Comparison of ENCODE assay signal across 32 cellular contexts in the genomic region with DNA sequence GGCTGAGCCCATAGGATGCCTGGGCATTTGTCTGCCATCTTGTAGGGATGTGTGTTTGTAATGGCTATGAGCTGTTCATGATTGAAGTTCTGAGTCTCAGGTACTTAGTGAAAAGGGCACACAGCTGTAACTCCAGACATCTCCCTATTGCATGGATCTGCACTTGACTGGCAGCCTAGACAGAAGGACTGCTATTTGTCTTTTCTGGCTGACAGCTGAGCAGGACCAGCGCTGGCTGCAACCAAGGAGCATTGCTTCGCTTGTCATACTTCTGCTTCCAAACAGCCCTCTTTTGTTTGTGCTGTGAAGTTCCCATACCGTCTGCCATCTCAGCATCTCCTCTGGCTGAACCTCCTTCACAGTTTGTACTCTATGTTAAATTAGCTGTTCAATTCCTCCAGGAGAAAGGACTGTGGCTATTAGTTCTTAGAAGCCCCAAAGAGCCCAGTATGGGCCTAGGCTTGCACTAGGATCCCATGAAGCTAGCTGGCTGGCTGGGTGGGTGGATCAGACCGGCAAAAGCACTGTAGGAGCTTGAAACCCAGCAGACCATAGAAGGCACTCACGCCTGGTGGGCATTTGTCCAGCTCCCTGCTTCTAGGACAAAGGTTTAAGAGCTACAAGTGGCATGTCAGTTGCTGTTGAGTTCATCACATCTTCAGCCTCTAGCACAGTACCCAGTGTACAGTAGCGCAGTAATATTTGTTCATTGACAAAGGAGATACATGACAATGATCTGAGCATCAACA. TPM values are rescaled to one million over a fixed set of nuclear protein-coding genes. Genes with fewer than 3 reads are reported as not detected.
DNase-seq lines count a peak whose midpoint lies in the region; ATAC-seq, FAIRE-seq and TF ChIP-seq lines count a peak whose summit lies in the region.
"Had no signal": no experiment of that assay in that cellular context is flagged by ENCODE, and none has a peak within 500 bp of the region (broad histone marks: within the 10 kb centered on the region; RNA-seq: fewer than 3 reads in every experiment).

No MANE protein-coding gene starts in this region.

- peaks cover 46 to 61% of the 10 kb centered on the region in 2 donors for H3K36me3 Mint-ChIP-seq in CD14-positive monocyte

- no peak for TF ChIP-seq POLR2A in heart left ventricle (IDR thresholded peaks at IDR 0.05)
- TF ChIP-seq POLR2A in suprapubic skin (IDR thresholded peaks at IDR 0.05), result no peak

- no peak for TF ChIP-seq EP300 in suprapubic skin (IDR thresholded peaks at IDR 0.05)

- no peak overlapping the region for H2AFZ ChIP-seq in DND-41 (ENCODE audit: low read depth, low read length)
- H2AFZ ChIP-seq: GM23248, neural progenitor cell had no signal

- H3K79me2 ChIP-seq in DND-41 (ENCODE audit: insufficient read depth, low read length), result peaks cover 76% of the 10 kb centered on the region

- H3K9ac ChIP-seq in DND-41 (ENCODE audit: low read depth, low read length), result no peak overlapping the region
- H3K9ac ChIP-seq: BLaER1, GM23248, neural progenitor cell had no signal

- H3K9me3 Mint-ChIP-seq in CD14-positive monocyte, result no peaks in the 10 kb centered on the region
- H3K9me3 Mint-ChIP-seq: IgD-negative memory B cell had no signal

- 60 to 81% (median 68%) methylated on average over 6 of the region's 6 CpGs for WGBS in heart left ventricle, 4 donors
- WGBS in suprapubic skin, result 90% methylated on average over 6 of the region's 6 CpGs

- ATAC-seq in DND-41 (ENCODE audit: insufficient read depth, low read depth), result no peak
- peak; percentile 27 to 58 (median 48) for ATAC-seq in heart left ventricle
- no peak for ATAC-seq in stimulated activated naive CD8-positive, alpha-beta T cell treated with anti-CD3 and anti-CD28 coated beads, Interleukin-15, Interleukin-2, amounts not matched to agents 100 U/mL and 50 U/mL, for 24 hours
- ATAC-seq: foreskin keratinocyte, PC-3, sciatic nerve, SK-N-SH treated with all-trans-retinoic acid at 6 μM for 48 hours, T-helper 17 cell had no signal

- intact Hi-C loops in CD14-positive monocyte (cut with micrococcal nuclease), result no loop called here
- intact Hi-C loops in heart left ventricle (cut with DNase I), result no loop called here

- H3K4me3 ChIP-seq in DND-41 (ENCODE audit: low read depth in 1 of 2, low read length in 2 of 2) (no peak overlapping the region), heart left ventricle (no peak overlapping the region), neutrophil (ENCODE audit: low read depth in 1 of 2, low read length in 1 of 2) (no peak overlapping the region), suprapubic skin (no peak overlapping the region)
- H3K4me3 ChIP-seq: BLaER1, dorsolateral prefrontal cortex, esophagus squamous epithelium, GM23248, neural progenitor cell, upper lobe of left lung had no signal

- H3K27me3 Mint-ChIP-seq in CD14-positive monocyte (ENCODE audit: low read depth in 3 of 3), result peaks cover 0 to 1% (median 0%) of the 10 kb centered on the region in 3 donors
- H3K27me3 Mint-ChIP-seq: brain, IgD-negative memory B cell, T-helper 17 cell had no signal

- H3K4me1 Mint-ChIP-seq in CD14-positive monocyte, result no peaks in the 10 kb centered on the region

- FAIRE-seq in frontal cortex (lab: Jason Lieb, UNC), result no peak
- FAIRE-seq: TTC549 had no signal

- H3K4me1 ChIP-seq in DND-41 (ENCODE audit: insufficient read depth, low read length), result no peaks in the 10 kb centered on the region
- H3K4me1 ChIP-seq in heart left ventricle, result peaks cover 0 to 46% (median 18%) of the 10 kb centered on the region in 12 donors
- peaks cover 13 to 20% of the 10 kb centered on the region in 2 experiments for H3K4me1 ChIP-seq in neutrophil (ENCODE audit: control insufficient read depth in 1 of 2, insufficient read depth in 1 of 2, low read depth in 1 of 2, low read length in 1 of 2)
- H3K4me1 ChIP-seq in suprapubic skin, result no peaks in the 10 kb centered on the region
- H3K4me1 ChIP-seq: Caco-2, foreskin keratinocyte, neural progenitor cell had no signal

- no peak for TF ChIP-seq CTCF in CD14-positive monocyte (IDR thresholded peaks at IDR 0.05)
- no peak for TF ChIP-seq CTCF in DND-41 (IDR thresholded peaks at IDR 0.05; ENCODE audit: borderline replicate concordance, extremely low read depth, low read length, poor library complexity, severe bottlenecking)
- no peak for TF ChIP-seq CTCF in heart left ventricle (IDR thresholded peaks at IDR 0.05)
- no peak for TF ChIP-seq CTCF in neutrophil (IDR thresholded peaks at IDR 0.05)
- TF ChIP-seq CTCF in suprapubic skin (IDR thresholded peaks at IDR 0.05), result no peak

- H3K27me3 ChIP-seq in DND-41 (ENCODE audit: insufficient read depth, low read length, poor library complexity) (no peaks in the 10 kb centered on the region), heart left ventricle (no peaks in the 10 kb centered on the region), neutrophil (no peaks in the 10 kb centered on the region), suprapubic skin (no peaks in the 10 kb centered on the region)
- H3K27me3 ChIP-seq: BLaER1, dorsolateral prefrontal cortex, esophagus squamous epithelium, foreskin keratinocyte, neural progenitor cell, upper lobe of left lung had no signal

- no peak overlapping the region for H3K4me2 ChIP-seq in DND-41 (ENCODE audit: insufficient read depth, low read length)
- H3K4me2 ChIP-seq: BLaER1, neural progenitor cell had no signal

- peak overlapping the region in 5 of 7 donors; percentile 12 to 52 (median 32) for H3K27ac Mint-ChIP-seq in CD14-positive monocyte
- H3K27ac Mint-ChIP-seq: IgD-negative memory B cell, neural progenitor cell, T-helper 17 cell had no signal

- H3K36me3 ChIP-seq in DND-41 (ENCODE audit: insufficient read depth, low read length) (peaks cover 71% of the 10 kb centered on the region), heart left ventricle (peaks cover 0 to 51% (median 37%) of the 10 kb centered on the region in 9 donors), neutrophil (peaks cover 50% of the 10 kb centered on the region), suprapubic skin (peaks cover 39% of the 10 kb centered on the region)

- H3K9me3 ChIP-seq in DND-41 (ENCODE audit: insufficient read depth, low read length, severe bottlenecking) (no peaks in the 10 kb centered on the region), heart left ventricle (no peaks in the 10 kb centered on the region), neutrophil (no peaks in the 10 kb centered on the region), suprapubic skin (no peaks in the 10 kb centered on the region)
- H3K9me3 ChIP-seq: BLaER1, Caco-2, esophagus squamous epithelium, upper lobe of left lung had no signal

- peaks cover 43% of the 10 kb centered on the region for H4K20me1 ChIP-seq in DND-41 (ENCODE audit: insufficient read depth, low read length)

- no peak overlapping the region for H3K4me3 Mint-ChIP-seq in CD14-positive monocyte
- H3K4me3 Mint-ChIP-seq: brain, IgD-negative memory B cell, neural progenitor cell, T-helper 17 cell had no signal

- H3K27ac ChIP-seq in DND-41 (ENCODE audit: low read length), result peak overlapping the region; percentile 12; the same call in 1 of the 2 replicates
- peak overlapping the region in 5 of 12 donors; percentile 6 to 44 (median 25) for H3K27ac ChIP-seq in heart left ventricle
- H3K27ac ChIP-seq in neutrophil, result peak overlapping the region; percentile 50
- H3K27ac ChIP-seq in suprapubic skin, result no peak overlapping the region
- H3K27ac ChIP-seq: BLaER1, esophagus squamous epithelium, foreskin keratinocyte, GM23248, neural progenitor cell, upper lobe of left lung had no signal

- DNase-seq in CD14-positive monocyte (ENCODE audit: low spot score) (no peak), DND-41 (no peak), heart left ventricle (peak in 2 of 5 donors; percentile 62 to 64), frontal cortex (ENCODE audit: low spot score in 2 of 2) (no peak), suprapubic skin (ENCODE audit: low spot score in 2 of 2) (no peak)
- DNase-seq in stimulated activated naive CD8-positive, alpha-beta T cell treated with anti-CD3 and anti-CD28 coated beads, Interleukin-15, Interleukin-2, amounts not matched to agents 100 U/mL and 50 U/mL, for 24 hours, result no peak
- DNase-seq: activated CD4-positive, alpha-beta T cell treated with anti-CD3 and anti-CD28 coated beads, Interleukin-2, amount 50 U/mL, for 48 hours; activated CD8-positive, alpha-beta memory T cell treated with anti-CD3 and anti-CD28 coated beads, Interleukin-2, amount 50 U/mL, for 4 hours; activated naive CD4-positive, alpha-beta T cell treated with anti-CD3 and anti-CD28 coated beads, Interleukin-2, amount 50 U/mL, for 16 hours; amniotic stem cell; Caco-2; DMS53; dorsolateral prefrontal cortex; esophagus squamous epithelium; foreskin keratinocyte; GDM1; GM23248; NCI-H1694; NCI-H524; NK-92 treated with Interleukin-12 subunit alpha and Interleukin-12 subunit beta, amount 100 ng/mL, for 24 hours; PC-3; stimulated activated CD8-positive, alpha-beta memory T cell treated with anti-CD3 and anti-CD28 coated beads, Interleukin-4, amount 100 ng/mL, for 48 hours; T-helper 17 cell; upper lobe of left lung had no signal

RNA-seq across cellular contexts. Expression of gene HIRA, which starts 20.4 kb away (rescaled TPM):
- 1 to 10 TPM; 1.8 to 2.6 TPM for polyA plus RNA-seq in CD14-positive monocyte
- 10 to 100 TPM; 13.0 to 25.4 (median 17.3) TPM for total RNA-seq in heart left ventricle
- 10 to 100 TPM in 1 of 2 donors, 1 to 10 TPM in 1; 3.7 to 17.8 TPM for polyA plus RNA-seq in heart left ventricle
- total RNA-seq in frontal cortex, result 21.6 TPM
- 10 to 100 TPM; 17.7 to 25.1 (median 22.5) TPM for total RNA-seq in suprapubic skin

RNA-seq across cellular contexts. Expression of gene MRPL40, which starts 21.2 kb away (rescaled TPM):
- 10 to 100 TPM; 48.4 to 61.4 TPM for polyA plus RNA-seq in CD14-positive monocyte
- 10 to 100 TPM; 39.9 to 62.7 (median 54.2) TPM for total RNA-seq in heart left ventricle
- 100 to 1,000 TPM in 1 of 2 donors, 10 to 100 TPM in 1; 42.1 to 119 TPM for polyA plus RNA-seq in heart left ventricle
- 18.8 TPM for total RNA-seq in frontal cortex
- total RNA-seq in suprapubic skin, result 10 to 100 TPM; 19.1 to 33.9 (median 22.7) TPM

RNA-seq across cellular contexts. Expression of gene C22orf39, which starts 36.4 kb away (rescaled TPM):
- polyA plus RNA-seq in CD14-positive monocyte (10 to 100 TPM; 38.4 to 40.3 TPM), heart left ventricle (10 to 100 TPM; 43.2 to 48.7 TPM)
- total RNA-seq in heart left ventricle (100 to 1,000 TPM in 2 of 9 donors, 10 to 100 TPM in 7; 39.1 to 115 (median 64.5) TPM), frontal cortex (38.3 TPM), suprapubic skin (10 to 100 TPM; 49.4 to 67.0 (median 51.7) TPM)

Comparison
In these comparisons a context has a peak if more than half of its experiments do, and no peak if none do; other contexts are left out.
1. ATAC-seq: peak in heart left ventricle (4 of 4); none in DND-41 (single experiment) and stimulated activated naive CD8-positive, alpha-beta T cell treated with anti-CD3 and anti-CD28 coated beads, Interleukin-15, Interleukin-2, amounts not matched to agents 100 U/mL and 50 U/mL, for 24 hours (single experiment).